ENCODE assay signal across 9 cellular contexts in the genomic region with DNA sequence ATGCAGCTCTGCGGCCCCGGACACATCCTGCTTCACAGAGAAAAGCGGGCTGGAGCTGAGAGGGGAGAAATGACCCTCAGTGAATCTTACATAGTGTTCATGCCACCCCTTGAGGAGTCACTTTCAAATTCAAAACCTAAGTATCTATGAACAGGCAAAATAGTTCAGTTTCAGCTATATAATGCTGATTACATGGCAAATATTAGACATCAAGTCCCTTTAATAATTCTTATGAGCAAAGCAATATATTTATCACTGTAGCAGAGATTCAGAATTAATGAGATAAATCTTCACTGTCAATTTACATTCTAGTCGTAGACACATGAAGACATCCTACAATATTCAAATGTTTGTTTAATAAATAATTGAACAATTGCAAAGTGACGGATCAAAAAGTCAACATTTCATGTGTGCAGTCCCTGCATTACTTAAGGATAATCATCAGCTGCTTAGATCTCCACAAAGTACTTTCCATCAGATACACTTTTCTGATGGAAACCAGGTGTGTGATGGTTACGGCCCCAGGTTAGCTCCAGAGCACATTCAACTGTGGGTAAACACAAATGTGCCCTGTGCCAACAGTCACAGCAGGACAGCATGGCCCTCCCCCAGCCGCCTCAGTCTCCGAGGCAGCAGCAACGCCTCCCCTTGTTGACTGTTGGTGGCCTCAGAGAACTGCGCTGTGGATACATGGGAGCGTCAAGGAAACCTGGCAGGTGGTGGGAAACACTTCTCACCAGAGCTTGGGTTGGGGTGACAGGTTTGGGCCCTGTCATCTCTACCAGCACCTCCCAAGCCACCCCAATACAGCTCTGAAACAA. TPM values are rescaled to one million over a fixed set of nuclear protein-coding genes. Genes with fewer than 3 reads are reported as not detected.
DNase-seq lines count a peak whose midpoint lies in the region; ATAC-seq, FAIRE-seq and TF ChIP-seq lines count a peak whose summit lies in the region.
"Had no signal": no experiment of that assay in that cellular context is flagged by ENCODE, and none has a peak within 500 bp of the region (broad histone marks: within the 10 kb centered on the region; RNA-seq: fewer than 3 reads in every experiment).

No MANE protein-coding gene starts in this region.

- no peak overlapping the region for H3K27ac Mint-ChIP-seq in endodermal cell
- no peak overlapping the region for H3K27ac Mint-ChIP-seq in activated naive CD4-positive, alpha-beta T cell treated with anti-CD3 and anti-CD28 coated beads for 36 hours

- peaks cover 61% of the 10 kb centered on the region for H3K27me3 ChIP-seq in endodermal cell (ENCODE audit: control insufficient read depth, insufficient read depth, low read length, poor library complexity, severe bottlenecking)
- peaks cover 0 to 42% (median 15%) of the 10 kb centered on the region in 3 donors for H3K27me3 ChIP-seq in psoas muscle (ENCODE audit: insufficient read depth in 3 of 3, low read length in 2 of 3)
- H3K27me3 ChIP-seq in colonic mucosa: peaks cover 41% of the 10 kb centered on the region

- H3K4me3 ChIP-seq in endodermal cell (ENCODE audit: low read length): peak overlapping the region; percentile 66
- peak overlapping the region; percentile 66 for H3K4me3 ChIP-seq in psoas muscle
- H3K4me3 ChIP-seq in colonic mucosa: no peak overlapping the region

- ATAC-seq in psoas muscle: peak in 1 of 4 donors; percentile 13
- no peak for ATAC-seq in GM18868 (IDR thresholded peaks at IDR 0.05; ENCODE audit: unreplicated experiment)

- H3K4me1 ChIP-seq in endodermal cell (ENCODE audit: control insufficient read depth, insufficient read depth, low read length) (no peaks in the 10 kb centered on the region), psoas muscle (no peaks in the 10 kb centered on the region), colonic mucosa (no peaks in the 10 kb centered on the region)

- H3K9ac ChIP-seq in endodermal cell (ENCODE audit: extremely low read depth, low read length, poor library complexity, severe bottlenecking): no peak overlapping the region
- no peak overlapping the region for H3K9ac ChIP-seq in colonic mucosa (ENCODE audit: low read depth in 2 of 2, low read length in 2 of 2)

- H3K27ac ChIP-seq in endodermal cell (ENCODE audit: low read depth, low read length): no peak overlapping the region
- H3K27ac ChIP-seq in psoas muscle: no peak overlapping the region
- no peak overlapping the region for H3K27ac ChIP-seq in colonic mucosa

- no peaks in the 10 kb centered on the region for H3K9me3 Mint-ChIP-seq in endodermal cell
- no peaks in the 10 kb centered on the region for H3K9me3 Mint-ChIP-seq in activated naive CD4-positive, alpha-beta T cell treated with anti-CD3 and anti-CD28 coated beads for 36 hours

- CTCF ChIA-PET in activated naive CD4-positive, alpha-beta T cell treated with anti-CD3 and anti-CD28 coated beads for 36 hours (lab: Charles Lee): interaction anchor here (0.7 to 2.8 kb wide), 5 partner anchors 15 to 92 kb away, joined by 3 to 22 read pairs (median 8); no protein-coding TSS in a partner anchor

- H3K9me3 ChIP-seq in endodermal cell (ENCODE audit: control insufficient read depth, low read length) (no peaks in the 10 kb centered on the region), psoas muscle (no peaks in the 10 kb centered on the region), colonic mucosa (no peaks in the 10 kb centered on the region)

- H3K4me3 Mint-ChIP-seq in endodermal cell: peak overlapping the region; percentile 46
- no peak overlapping the region for H3K4me3 Mint-ChIP-seq in activated naive CD4-positive, alpha-beta T cell treated with anti-CD3 and anti-CD28 coated beads for 36 hours

- DNase-seq in GM12891 (ENCODE audit: insufficient read length, low spot score) (no peak), NCI-H2107 (lab: John Stamatoyannopoulos, UW) (peak; percentile 81), endodermal cell (no peak), psoas muscle (no peak), colonic mucosa (no peak), KG1 (lab: John Stamatoyannopoulos, UW) (no peak)
- DNase-seq in activated naive CD4-positive, alpha-beta T cell treated with anti-CD3 and anti-CD28 coated beads for 36 hours: no peak
- DNase-seq: MV-4-11 had no signal

- FAIRE-seq in GM12891 (lab: Jason Lieb, UNC): peak; percentile 73

- H3K36me3 Mint-ChIP-seq in endodermal cell (ENCODE audit: low read depth): no peaks in the 10 kb centered on the region
- no peaks in the 10 kb centered on the region for H3K36me3 Mint-ChIP-seq in activated naive CD4-positive, alpha-beta T cell treated with anti-CD3 and anti-CD28 coated beads for 36 hours (ENCODE audit: low read depth)

- TF ChIP-seq CTCF in endodermal cell (conservative IDR thresholded peaks at IDR 0.05): no peak
- TF ChIP-seq CTCF in psoas muscle (IDR thresholded peaks at IDR 0.05): no peak
- no peak for TF ChIP-seq CTCF in colonic mucosa (IDR thresholded peaks at IDR 0.05)

- intact Hi-C loops in psoas muscle (cut with DNase I): no loop called here
- intact Hi-C loops in colonic mucosa (cut with DNase I): no loop called here
- intact Hi-C loops in activated naive CD4-positive, alpha-beta T cell treated with anti-CD3 and anti-CD28 coated beads for 36 hours (cut with micrococcal nuclease): no loop called here

- H3K4me1 Mint-ChIP-seq in endodermal cell: peaks cover 13% of the 10 kb centered on the region
- H3K4me1 Mint-ChIP-seq in activated naive CD4-positive, alpha-beta T cell treated with anti-CD3 and anti-CD28 coated beads for 36 hours (ENCODE audit: low read depth): peaks cover 4% of the 10 kb centered on the region

- no peak for TF ChIP-seq POLR2A in GM12891 (IDR thresholded peaks at IDR 0.05; ENCODE audit: low read depth, low read length)

- 37 to 55% methylated on average over 5 to 11 of the region's 11 CpGs for WGBS in endodermal cell (ENCODE audit: insufficient coverage in 1 of 2, insufficient read length in 1 of 2), 2 experiments
- WGBS in psoas muscle, 3 donors: 66 to 75% (median 69%) methylated on average over 11 of the region's 11 CpGs

- H3K27me3 Mint-ChIP-seq in endodermal cell (ENCODE audit: insufficient read depth): peaks cover 57% of the 10 kb centered on the region
- peaks cover 29% of the 10 kb centered on the region for H3K27me3 Mint-ChIP-seq in activated naive CD4-positive, alpha-beta T cell treated with anti-CD3 and anti-CD28 coated beads for 36 hours (ENCODE audit: low read depth)

- H3K36me3 ChIP-seq in endodermal cell (ENCODE audit: control insufficient read depth, insufficient read depth, low read length) (no peaks in the 10 kb centered on the region), psoas muscle (ENCODE audit: insufficient read depth in 1 of 2, low read depth in 1 of 2) (no peaks in the 10 kb centered on the region), colonic mucosa (no peaks in the 10 kb centered on the region)

TF ChIP-seq in GM12891, 5 proteins besides CTCF, POLR2A, EP300 and RAD21:
- no peak for TF ChIP-seq TAF1 (IDR thresholded peaks at IDR 0.05; ENCODE audit: low read depth, low read length)
- TF ChIP-seq POLR2AphosphoS5 (IDR thresholded peaks at IDR 0.05; ENCODE audit: low read depth, low read length): no peak
- TF ChIP-seq POU2F2 (IDR thresholded peaks at IDR 0.05; ENCODE audit: low read depth, low read length): no peak
- no peak for TF ChIP-seq SPI1 (IDR thresholded peaks at IDR 0.05; ENCODE audit: low read depth, low read length)
- no peak for TF ChIP-seq PAX5 (IDR thresholded peaks at IDR 0.05; ENCODE audit: insufficient read depth, low read length, severe bottlenecking)
TF ChIP-seq in GM12891: peak in this region for 0.

RNA-seq across cellular contexts. Expression of gene PRR18, which starts 0.8 kb away (rescaled TPM):
- polyA plus RNA-seq in GM12891 (2012; ENCODE audit: low read depth, missing spikeins): 5.7 TPM
- total RNA-seq in endodermal cell (under 1 TPM; 0.09 to 0.42 TPM), psoas muscle (not detected), colonic mucosa (not detected)
- polyA plus RNA-seq in endodermal cell (2013, experiment 1 of 2): not detected
- polyA plus RNA-seq in endodermal cell (2013, experiment 2 of 2): not detected
- under 1 TPM in 2 of 3 donors, not detected in 1; 0.03 to 0.08 TPM for polyA plus RNA-seq in psoas muscle
- total RNA-seq in activated naive CD4-positive, alpha-beta T cell treated with anti-CD3 and anti-CD28 coated beads for 36 hours: not detected

RNA-seq across cellular contexts. Expression of gene SFT2D1, which starts 33.4 kb away (rescaled TPM):
- polyA plus RNA-seq in GM12891 (2012; ENCODE audit: low read depth, missing spikeins): 118 TPM
- total RNA-seq in endodermal cell: 10 to 100 TPM; 42.4 to 53.9 TPM
- polyA plus RNA-seq in endodermal cell (2013, experiment 1 of 2): 52.4 TPM
- polyA plus RNA-seq in endodermal cell (2013, experiment 2 of 2): 51.3 TPM
- 10 to 100 TPM; 11.6 to 16.4 (median 14.2) TPM for total RNA-seq in psoas muscle
- polyA plus RNA-seq in psoas muscle: 10 to 100 TPM; 17.6 to 54.9 (median 30.4) TPM
- total RNA-seq in colonic mucosa: 10 to 100 TPM; 65.0 to 73.3 TPM
- 10 to 100 TPM; 53.1 to 53.3 TPM for total RNA-seq in activated naive CD4-positive, alpha-beta T cell treated with anti-CD3 and anti-CD28 coated beads for 36 hours
